Comparison of ENCODE assay signal across 19 cellular contexts in the genomic region with DNA sequence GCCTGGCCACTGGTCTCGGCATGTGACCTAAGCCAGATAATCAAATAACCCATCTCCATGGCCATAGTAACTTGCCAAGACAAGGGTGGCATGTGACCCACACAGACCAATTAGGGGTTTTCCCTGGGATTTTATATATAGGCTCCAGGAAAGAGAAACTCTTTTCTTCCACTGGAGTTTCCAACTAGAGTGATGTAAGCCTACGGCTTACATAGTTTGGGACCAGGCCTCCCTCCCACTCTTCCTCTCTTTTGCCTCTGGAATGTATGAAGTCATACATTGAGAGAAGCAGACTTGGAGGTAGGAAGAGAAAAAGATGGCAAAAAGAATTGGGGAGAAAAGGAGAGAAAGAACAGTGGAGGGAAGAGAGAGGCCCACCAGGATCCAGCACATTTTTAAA.
"Had no signal": no experiment of that assay in that cellular context is flagged by ENCODE, and none has a peak within 500 bp of the region (broad histone marks: within the 10 kb centered on the region; RNA-seq: fewer than 3 reads in every experiment).

No MANE protein-coding gene starts in this region.

- H3K27ac ChIP-seq: breast epithelium, left lung, parathyroid adenoma, suprapubic skin, transverse colon had no signal

- H3K4me3 ChIP-seq: breast epithelium, left lung, smooth muscle cell, suprapubic skin, transverse colon had no signal

- H3K4me2 ChIP-seq: smooth muscle cell had no signal

- H2AFZ ChIP-seq: parathyroid adenoma had no signal

- H3K4me1 ChIP-seq: breast epithelium, left lung, parathyroid adenoma, suprapubic skin, transverse colon had no signal

- H3K9ac ChIP-seq: parathyroid adenoma had no signal

- H3K9me3 ChIP-seq: breast epithelium, left lung, suprapubic skin, transverse colon had no signal

- ATAC-seq: activated CD8-positive, alpha-beta T cell treated with anti-CD3 and anti-CD28 coated beads for 36 hours; activated T-helper 17 cell treated with anti-CD3 and anti-CD28 coated beads, Interleukin-2, amount 50 U/mL, for 72 hours; effector memory CD8-positive, alpha-beta T cell; left lung; naive thymus-derived CD4-positive, alpha-beta T cell; sciatic nerve; stimulated activated naive CD8-positive, alpha-beta T cell treated with anti-CD3 and anti-CD28 coated beads, Interleukin-15, amount 100 ng/mL, for 72 hours had no signal

- H3K27me3 ChIP-seq: breast epithelium, left lung, suprapubic skin, transverse colon had no signal

- H3K36me3 ChIP-seq: breast epithelium, left lung, suprapubic skin, transverse colon had no signal

- DNase-seq: activated CD4-positive, alpha-beta T cell treated with anti-CD3 and anti-CD28 coated beads, Interleukin-2, amount 10 ng/mL, durations not matched to agents 24 days and 14 days; activated CD8-positive, alpha-beta T cell treated with anti-CD3 and anti-CD28 coated beads for 36 hours; activated naive CD4-positive, alpha-beta T cell; activated naive CD8-positive, alpha-beta T cell treated with anti-CD3 and anti-CD28 coated beads, Interleukin-2, amount 10 ng/mL, durations not matched to agents 7 days and 5 days; activated T-cell treated with anti-CD3 and anti-CD28 coated beads, Interleukin-2, amount 50 U/mL, for 1 hour; effector memory CD8-positive, alpha-beta T cell; head of caudate nucleus; kidney; left lung; naive thymus-derived CD4-positive, alpha-beta T cell; stimulated activated CD4-positive, alpha-beta T cell treated with anti-CD3 and anti-CD28 coated beads, Interleukin-4, amount 100 ng/mL, for 1 hour; stimulated activated naive CD8-positive, alpha-beta T cell treated with anti-CD3 and anti-CD28 coated beads, Interleukin-15, amount 100 ng/mL, for 72 hours; transverse colon had no signal
